1 cellular context compared by ENCODE assay signal in genomic region chr14:91998667-91999570, GRCh38.
TF ChIP-seq lines count a peak whose summit lies in the region.

No MANE protein-coding gene starts in this region.

TF ChIP-seq in endothelial cell of umbilical vein, 7 proteins besides CTCF, POLR2A, EP300 and RAD21 (continued from another document):
- no peak for TF ChIP-seq EZH2 (IDR thresholded peaks at IDR 0.05; ENCODE audit: borderline replicate concordance, low read depth, low read length, severe bottlenecking)
- no peak for TF ChIP-seq GATA2 (IDR thresholded peaks at IDR 0.05; ENCODE audit: insufficient read depth, insufficient read length, low read depth, low read length)
- TF ChIP-seq MYC (IDR thresholded peaks at IDR 0.05; ENCODE audit: low read depth, low read length): no peak
